ENCODE assay signal across 15 cellular contexts in the genomic region with DNA sequence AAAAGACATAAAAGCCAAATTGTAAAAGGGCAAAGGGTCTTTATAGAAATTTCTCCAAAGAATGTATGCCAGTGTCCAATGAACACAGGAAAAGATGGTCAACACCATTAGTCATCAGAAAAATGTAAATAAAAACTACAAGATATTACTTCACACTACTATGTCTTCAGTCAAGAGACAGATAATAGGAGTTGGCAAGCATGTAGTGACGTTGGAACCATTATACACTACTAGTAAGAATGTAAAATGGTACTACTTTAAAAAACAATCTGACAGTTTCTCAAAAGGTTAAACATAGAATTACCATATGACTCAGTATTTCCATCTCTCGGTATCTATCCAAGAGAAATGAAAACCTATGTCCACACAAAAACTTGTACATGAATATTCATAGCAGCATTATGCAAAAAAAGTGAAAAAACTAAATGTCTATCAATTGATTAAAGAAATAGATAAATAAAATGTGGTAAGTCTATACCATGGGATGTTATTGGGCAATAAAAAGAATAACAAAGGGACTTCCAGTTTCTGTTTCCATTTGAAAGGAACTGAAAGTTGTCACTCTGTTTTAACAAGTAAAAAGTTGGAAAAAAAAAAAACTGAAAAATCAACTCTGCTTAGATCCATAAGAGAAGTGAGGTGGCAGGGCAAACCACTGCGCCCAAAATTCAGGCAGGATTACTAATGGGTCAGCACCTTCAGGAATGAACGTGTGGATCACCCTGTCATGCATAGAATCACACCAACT.
A peak's percentile ranks its signal among the peaks of the same experiment; 100 is the strongest.
DNase-seq lines count a peak whose midpoint lies in the region; ATAC-seq and TF ChIP-seq lines count a peak whose summit lies in the region.
"Had no signal": no experiment of that assay in that cellular context is flagged by ENCODE, and none has a peak within 500 bp of the region (broad histone marks: within the 10 kb centered on the region; RNA-seq: fewer than 3 reads in every experiment).

No MANE protein-coding gene starts in this region.

- CTCF ChIA-PET in mammary epithelial cell (lab: Charles Lee; ENCODE audit: low non-redundant PET) = no interaction called here
- CTCF ChIA-PET in activated CD8-positive, alpha-beta memory T cell treated with anti-CD3 and anti-CD28 coated beads, Interleukin-2, amount 10 ng/mL, durations not matched to agents 7 days and 5 days (lab: Charles Lee) = no interaction called here

- H3K4me3 Mint-ChIP-seq in activated CD8-positive, alpha-beta memory T cell treated with anti-CD3 and anti-CD28 coated beads, Interleukin-2, amount 10 ng/mL, durations not matched to agents 7 days and 5 days = no peak overlapping the region

- no TSS peak for BruUV-seq in mammary epithelial cell (replicated peaks; lab: Mats Ljungman, UMichigan)

- peaks cover 10% of the 10 kb centered on the region for H3K9me3 Mint-ChIP-seq in activated CD8-positive, alpha-beta memory T cell treated with anti-CD3 and anti-CD28 coated beads, Interleukin-2, amount 10 ng/mL, durations not matched to agents 7 days and 5 days (ENCODE audit: low read depth)

- H3K79me2 ChIP-seq in mammary epithelial cell (ENCODE audit: insufficient read depth, low read length) = no peaks in the 10 kb centered on the region

- H3K36me3 Mint-ChIP-seq in activated CD8-positive, alpha-beta memory T cell treated with anti-CD3 and anti-CD28 coated beads, Interleukin-2, amount 10 ng/mL, durations not matched to agents 7 days and 5 days = no peaks in the 10 kb centered on the region

- no peak overlapping the region for H3K27ac Mint-ChIP-seq in activated CD8-positive, alpha-beta memory T cell treated with anti-CD3 and anti-CD28 coated beads, Interleukin-2, amount 10 ng/mL, durations not matched to agents 7 days and 5 days

- H3K27ac ChIP-seq in mammary epithelial cell (ENCODE audit: insufficient read depth, low read depth, low read length) (no peak overlapping the region), adrenal gland (no peak overlapping the region), esophagus squamous epithelium (peak overlapping the region in 2 of 4 donors; percentile 2 to 38)
- H3K27ac ChIP-seq: ascending aorta, BLaER1, left ventricle myocardium inferior, neutrophil had no signal

- in situ Hi-C loops in mammary epithelial cell (cut with MboI; ENCODE audit: low sequenced_read_pairs in 2 of 2) = no loop called here

- peak overlapping the region; percentile 1 for H3K4me2 ChIP-seq in mammary epithelial cell (ENCODE audit: insufficient read depth, low read depth, low read length)
- H3K4me2 ChIP-seq: BLaER1 had no signal

- 58% methylated on average over 4 of the region's 4 CpGs for whole genome bisulfite sequencing in mammary epithelial cell (ENCODE audit: low coverage, missing lambda C conversion rate)
- WGBS in adrenal gland, 4 donors = 48 to 64% (median 54%) methylated on average over 4 of the region's 4 CpGs
- WGBS in esophagus squamous epithelium, 2 donors = 35% methylated on average over 4 of the region's 4 CpGs

- H3K9ac ChIP-seq in mammary epithelial cell (ENCODE audit: insufficient read depth, low read length) = no peak overlapping the region
- H3K9ac ChIP-seq: BLaER1 had no signal

- no peaks in the 10 kb centered on the region for H4K20me1 ChIP-seq in mammary epithelial cell (ENCODE audit: insufficient read depth, low read length)
- H4K20me1 ChIP-seq: BLaER1 had no signal

- H3K4me1 Mint-ChIP-seq in activated CD8-positive, alpha-beta memory T cell treated with anti-CD3 and anti-CD28 coated beads, Interleukin-2, amount 10 ng/mL, durations not matched to agents 7 days and 5 days = no peaks in the 10 kb centered on the region

- H3K27me3 ChIP-seq in mammary epithelial cell (ENCODE audit: insufficient read depth, low read length) (no peaks in the 10 kb centered on the region), adrenal gland (no peaks in the 10 kb centered on the region), esophagus squamous epithelium (no peaks in the 10 kb centered on the region)
- H3K27me3 ChIP-seq: ascending aorta, BLaER1, neutrophil had no signal

- H3K27me3 Mint-ChIP-seq in activated CD8-positive, alpha-beta memory T cell treated with anti-CD3 and anti-CD28 coated beads, Interleukin-2, amount 10 ng/mL, durations not matched to agents 7 days and 5 days = no peaks in the 10 kb centered on the region

- no peak for TF ChIP-seq CTCF in mammary epithelial cell (conservative IDR thresholded peaks at IDR 0.05 in 1 of 2, IDR thresholded peaks at IDR 0.05 in 1 of 2; ENCODE audit: extremely low read depth in 1 of 2, insufficient read depth in 1 of 2, low read depth in 1 of 2, low read length in 2 of 2)
- TF ChIP-seq CTCF in adrenal gland (IDR thresholded peaks at IDR 0.05) = no peak
- no peak for TF ChIP-seq CTCF in esophagus squamous epithelium (IDR thresholded peaks at IDR 0.05)

- no peak for TF ChIP-seq POLR2A in adrenal gland (IDR thresholded peaks at IDR 0.05)
- TF ChIP-seq POLR2A in esophagus squamous epithelium (IDR thresholded peaks at IDR 0.05) = no peak

- H3K36me3 ChIP-seq in mammary epithelial cell (ENCODE audit: insufficient read depth, low read length) = no peaks in the 10 kb centered on the region
- H3K36me3 ChIP-seq in adrenal gland (replicated peaks in 1 of 2) = no peaks in the 10 kb centered on the region
- H3K36me3 ChIP-seq in esophagus squamous epithelium = no peaks in the 10 kb centered on the region
- H3K36me3 ChIP-seq: ascending aorta, BLaER1, left ventricle myocardium inferior, neutrophil had no signal

- no peak overlapping the region for H2AFZ ChIP-seq in mammary epithelial cell (ENCODE audit: low read depth, low read length)

- ATAC-seq in GM18498 (IDR thresholded peaks at IDR 0.05; ENCODE audit: unreplicated experiment) = peak; percentile 65
- no peak for ATAC-seq in activated CD8-positive, alpha-beta memory T cell treated with anti-CD3 and anti-CD28 coated beads, Interleukin-2, amount 10 ng/mL, durations not matched to agents 7 days and 5 days

- DNase-seq in H4 (ENCODE audit: low spot score) (peak; percentile 14), HT1080 (ENCODE audit: low read depth) (peak; percentile 1), mammary epithelial cell (peak; percentile 61), adrenal gland (no peak), esophagus squamous epithelium (lab: John Stamatoyannopoulos, UW) (no peak)
- DNase-seq in stimulated activated CD4-positive, alpha-beta T cell treated with anti-CD3 and anti-CD28 coated beads, Interleukin-4, amount 100 ng/mL, for 4 hours = no peak
- no peak for DNase-seq in activated CD8-positive, alpha-beta memory T cell treated with anti-CD3 and anti-CD28 coated beads, Interleukin-2, amount 10 ng/mL, durations not matched to agents 7 days and 5 days
- DNase-seq: activated T-cell treated with anti-CD3 and anti-CD28 coated beads for 4 hours; effector memory CD4-positive, alpha-beta T cell; IMR-90; left ventricle myocardium inferior had no signal

- intact Hi-C loops in mammary epithelial cell (cut with micrococcal nuclease) = no loop called here
- intact Hi-C loops in adrenal gland (cut with DNase I) = no loop called here
- intact Hi-C loops in esophagus squamous epithelium (cut with DNase I) = no loop called here

- H3K4me1 ChIP-seq in mammary epithelial cell (ENCODE audit: insufficient read depth, low read length) = peaks cover 13% of the 10 kb centered on the region
- no peaks in the 10 kb centered on the region for H3K4me1 ChIP-seq in adrenal gland (replicated peaks in 1 of 2)
- peaks cover 0 to 43% (median 8%) of the 10 kb centered on the region in 3 donors for H3K4me1 ChIP-seq in esophagus squamous epithelium
- H3K4me1 ChIP-seq: ascending aorta, BLaER1, left ventricle myocardium inferior had no signal

- no peak overlapping the region for H3K4me3 ChIP-seq in mammary epithelial cell (replicated peaks in 1 of 3; ENCODE audit: insufficient read depth in 1 of 3, low read depth in 2 of 3, low read length in 3 of 3)
- H3K4me3 ChIP-seq in adrenal gland = no peak overlapping the region
- no peak overlapping the region for H3K4me3 ChIP-seq in esophagus squamous epithelium
- H3K4me3 ChIP-seq: ascending aorta, BLaER1, left ventricle myocardium inferior had no signal

- H3K9me3 ChIP-seq in mammary epithelial cell (replicated peaks; ENCODE audit: insufficient read depth, low read length) = no peaks in the 10 kb centered on the region
- no peaks in the 10 kb centered on the region for H3K9me3 ChIP-seq in adrenal gland (replicated peaks in 1 of 3)
- no peaks in the 10 kb centered on the region for H3K9me3 ChIP-seq in esophagus squamous epithelium
- H3K9me3 ChIP-seq: ascending aorta, BLaER1, neutrophil had no signal

- dilution Hi-C loops in mammary epithelial cell (cut with HindIII; ENCODE audit: low sequenced_read_pairs) = no loop called here

Comparison
In these comparisons a context has a peak if more than half of its experiments do, and no peak if none do; other contexts are left out.
1. DNase-seq: peak in H4 (single experiment), HT1080 (single experiment) and mammary epithelial cell (single experiment); none in adrenal gland (0 of 7), stimulated activated CD4-positive, alpha-beta T cell treated with anti-CD3 and anti-CD28 coated beads, Interleukin-4, amount 100 ng/mL, for 4 hours (0 of 2), esophagus squamous epithelium (single experiment) and activated CD8-positive, alpha-beta memory T cell treated with anti-CD3 and anti-CD28 coated beads, Interleukin-2, amount 10 ng/mL, durations not matched to agents 7 days and 5 days (single experiment).